Comparison of ENCODE assay signal across 1 cellular context in genomic region chr17:21200590-21201301, GRCh38.
A peak's percentile ranks its signal among the peaks of the same experiment; 100 is the strongest.
TF ChIP-seq lines count a peak whose summit lies in the region.

No MANE protein-coding gene starts in this region.

TF ChIP-seq in HepG2, 621 proteins besides CTCF, POLR2A, EP300 and RAD21:
- TF ChIP-seq KDM5A (IDR thresholded peaks at IDR 0.05; ENCODE audit: borderline replicate concordance, low read length): no peak
- TF ChIP-seq ZNF7 (CRISPR knock-in tag; IDR thresholded peaks at IDR 0.05): no peak
- TF ChIP-seq ZNF292 (CRISPR knock-in tag; IDR thresholded peaks at IDR 0.05; ENCODE audit: borderline replicate concordance, low read depth): no peak
- no peak for TF ChIP-seq GATAD2A (CRISPR knock-in tag; IDR thresholded peaks at IDR 0.05)
- no peak for TF ChIP-seq SETDB1 (CRISPR knock-in tag; IDR thresholded peaks at IDR 0.05; ENCODE audit: borderline replicate concordance)
- 0 out of 2 replicates have a peak, but pooled peaks have one; percentile 10 for TF ChIP-seq GABPA (IDR thresholded peaks at IDR 0.05; ENCODE audit: low read depth, low read length)
- TF ChIP-seq GABPA (CRISPR knock-in tag; IDR thresholded peaks at IDR 0.05; ENCODE audit: low read depth): no peak
TF ChIP-seq in HepG2: peak in this region for 1.
